Comparison of ENCODE assay signal across 29 cellular contexts in genomic region chr3:188458761-188459160, GRCh38.
"Had no signal": no experiment of that assay in that cellular context is flagged by ENCODE, and none has a peak within 500 bp of the region (broad histone marks: within the 10 kb centered on the region; RNA-seq: fewer than 3 reads in every experiment).

No MANE protein-coding gene starts in this region.

- H3K4me3 ChIP-seq: gastrocnemius medialis, left ventricle myocardium inferior, lung, mucosa of descending colon, ovary, right lobe of liver, smooth muscle cell, thyroid gland, upper lobe of left lung, vagina had no signal

- DNase-seq: activated CD4-positive, alpha-beta T cell treated with anti-CD3 and anti-CD28 coated beads, Interleukin-2, amount 50 U/mL, for 1 hour; activated CD8-positive, alpha-beta T cell treated with anti-CD3 and anti-CD28 coated beads for 36 hours; activated naive CD4-positive, alpha-beta T cell; activated T-cell treated with anti-CD3 and anti-CD28 coated beads, Interleukin-2, amount 50 U/mL, for 4 hours; anterior cingulate cortex; caudate nucleus; gastrocnemius medialis; glutamatergic neuron; left ventricle myocardium inferior; mucosa of descending colon; nephron progenitor cell; ovary; right lobe of liver; stimulated activated CD4-positive, alpha-beta T cell treated with anti-CD3 and anti-CD28 coated beads, Interleukin-1b, Interleukin-23, amount 100 ng/mL, for 48 hours; stimulated activated CD4-positive, alpha-beta T cell treated with anti-CD3 and anti-CD28 coated beads, Interleukin-4, amount 100 ng/mL, for 4 hours; stimulated activated CD8-positive, alpha-beta memory T cell treated with anti-CD3 and anti-CD28 coated beads, Interleukin-4, amount 100 ng/mL, for 48 hours; stimulated activated naive CD8-positive, alpha-beta T cell treated with anti-CD3 and anti-CD28 coated beads, Interleukin-15, amount 100 ng/mL, for 72 hours; T-helper 17 cell; thyroid gland; upper lobe of left lung had no signal

- H3K4me1 ChIP-seq: right lobe of liver, thyroid gland, upper lobe of left lung, vagina had no signal

- H3K9me3 Mint-ChIP-seq: activated CD8-positive, alpha-beta T cell treated with anti-CD3 and anti-CD28 coated beads for 36 hours; activated naive CD4-positive, alpha-beta T cell treated with anti-CD3 and anti-CD28 coated beads, Interleukin-2, amount 50 U/mL, for 72 hours; activated T-cell treated with anti-CD3 and anti-CD28 coated beads, Interleukin-2, amount 50 U/mL, for 4 hours; activated T-helper 2 cell treated with anti-CD3 and anti-CD28 coated beads, Interferon-gamma antibody, Interleukin-2, Interleukin-4, amounts not matched to agents 10 μg/mL and 5 μg/mL and 100 μg/mL, durations not matched to agents 14 hours and 24 hours and 36 hours; nephron progenitor cell; WTC11 had no signal

- H3K27ac Mint-ChIP-seq: activated CD8-positive, alpha-beta T cell treated with anti-CD3 and anti-CD28 coated beads for 36 hours; activated naive CD4-positive, alpha-beta T cell treated with anti-CD3 and anti-CD28 coated beads, Interleukin-2, amount 50 U/mL, for 72 hours; activated T-helper 2 cell treated with anti-CD3 and anti-CD28 coated beads, Interferon-gamma antibody, Interleukin-2, Interleukin-4, amounts not matched to agents 10 μg/mL and 5 μg/mL and 100 μg/mL, durations not matched to agents 14 hours and 24 hours and 36 hours; nephron progenitor cell; progenitor cell of endocrine pancreas; stimulated activated memory B cell treated with anti-CD40 and anti-IgM and Interleukin-4, amounts not matched to agents 10 μg/mL and 1 μg/mL and 100 μg/mL, for 72 hours; stimulated activated naive CD8-positive, alpha-beta T cell treated with anti-CD3 and anti-CD28 coated beads, Interleukin-15, amount 100 ng/mL, for 72 hours; T-helper 17 cell; WTC11 had no signal

- H3K27me3 Mint-ChIP-seq: activated CD8-positive, alpha-beta T cell treated with anti-CD3 and anti-CD28 coated beads for 36 hours; progenitor cell of endocrine pancreas; stimulated activated memory B cell treated with anti-CD40 and anti-IgM and Interleukin-4, amounts not matched to agents 10 μg/mL and 1 μg/mL and 100 μg/mL, for 72 hours; stimulated activated naive CD8-positive, alpha-beta T cell treated with anti-CD3 and anti-CD28 coated beads, Interleukin-15, amount 100 ng/mL, for 72 hours; T-helper 17 cell had no signal

- H3K36me3 ChIP-seq: gastrocnemius medialis, left ventricle myocardium inferior, neutrophil, ovary, right lobe of liver, thyroid gland, upper lobe of left lung, vagina had no signal

- H3K27ac ChIP-seq: gastrocnemius medialis, left ventricle myocardium inferior, neutrophil, ovary, right lobe of liver, thyroid gland, upper lobe of left lung, vagina had no signal

- H3K4me1 Mint-ChIP-seq: nephron progenitor cell; stimulated activated naive CD8-positive, alpha-beta T cell treated with anti-CD3 and anti-CD28 coated beads, Interleukin-15, amount 100 ng/mL, for 72 hours; WTC11 had no signal

- H3K4me2 ChIP-seq: smooth muscle cell had no signal

- ATAC-seq: activated CD8-positive, alpha-beta T cell treated with anti-CD3 and anti-CD28 coated beads for 36 hours; activated naive CD4-positive, alpha-beta T cell treated with anti-CD3 and anti-CD28 coated beads, Interleukin-2, amount 50 U/mL, for 72 hours; activated T-cell treated with anti-CD3 and anti-CD28 coated beads, Interleukin-2, amount 50 U/mL, for 4 hours; gastrocnemius medialis; mucosa of descending colon; right lobe of liver; stimulated activated memory B cell treated with anti-CD40 and anti-IgM and Interleukin-4, amounts not matched to agents 10 μg/mL and 1 μg/mL and 100 μg/mL, for 72 hours; stimulated activated naive CD8-positive, alpha-beta T cell treated with anti-CD3 and anti-CD28 coated beads, Interleukin-15, amount 100 ng/mL, for 72 hours; T-helper 17 cell; WTC11 had no signal

- H3K9me3 ChIP-seq: gastrocnemius medialis, left ventricle myocardium inferior, mucosa of descending colon, neutrophil, ovary, right lobe of liver, thyroid gland, upper lobe of left lung, vagina had no signal

- H3K27me3 ChIP-seq: gastrocnemius medialis, neutrophil, ovary, right lobe of liver, thyroid gland, upper lobe of left lung, vagina had no signal

- H3K4me3 Mint-ChIP-seq: activated CD8-positive, alpha-beta T cell treated with anti-CD3 and anti-CD28 coated beads for 36 hours; activated T-cell treated with anti-CD3 and anti-CD28 coated beads, Interleukin-2, amount 50 U/mL, for 4 hours; nephron progenitor cell; stimulated activated memory B cell treated with anti-CD40 and anti-IgM and Interleukin-4, amounts not matched to agents 10 μg/mL and 1 μg/mL and 100 μg/mL, for 72 hours; stimulated activated naive CD8-positive, alpha-beta T cell treated with anti-CD3 and anti-CD28 coated beads, Interleukin-15, amount 100 ng/mL, for 72 hours; T-helper 17 cell; WTC11 had no signal

- H3K36me3 Mint-ChIP-seq: WTC11 had no signal
